1 cellular context compared by ENCODE assay signal in the genomic region with DNA sequence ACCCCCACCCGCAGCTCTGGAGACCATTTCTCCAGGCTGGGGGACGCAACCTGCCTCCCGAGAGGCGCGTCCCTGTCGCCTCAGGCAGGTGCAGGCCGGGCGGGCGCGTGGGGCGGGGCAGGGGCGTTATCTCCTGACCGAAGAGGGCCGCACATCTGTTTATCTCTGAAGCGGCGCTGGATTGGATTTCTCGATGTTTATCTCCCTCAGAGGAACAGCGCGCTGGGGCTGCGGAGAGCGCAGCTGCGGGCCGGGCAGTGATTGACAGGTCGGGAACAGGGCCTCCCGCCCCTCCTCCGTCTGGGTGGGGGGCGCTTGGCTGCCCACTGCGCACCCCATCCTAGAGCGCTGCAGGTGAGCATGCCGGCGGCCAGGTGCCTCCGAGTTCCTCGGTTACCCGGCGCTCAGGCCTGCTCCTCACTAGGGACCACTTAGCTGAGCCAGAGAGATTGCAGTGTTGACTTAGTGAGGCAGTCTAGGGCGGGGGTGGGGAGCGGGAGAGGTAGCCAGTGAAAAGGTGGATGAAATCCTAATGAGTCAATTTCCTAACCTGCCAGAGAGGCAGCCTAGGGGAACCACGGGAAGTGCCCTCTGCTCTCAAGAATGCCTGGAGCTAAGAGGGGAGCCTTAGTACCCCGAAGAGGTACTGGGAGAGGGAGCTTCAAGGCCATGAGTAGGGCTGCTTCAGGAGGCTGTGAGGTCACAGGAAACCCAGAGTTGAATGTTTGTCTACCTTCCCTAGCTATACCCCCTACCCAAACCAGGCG.
TF ChIP-seq lines count a peak whose summit lies in the region.

No MANE protein-coding gene starts in this region.

TF ChIP-seq in GM23338, 12 proteins besides CTCF, POLR2A, EP300 and RAD21:
- TF ChIP-seq, protein P1, sequence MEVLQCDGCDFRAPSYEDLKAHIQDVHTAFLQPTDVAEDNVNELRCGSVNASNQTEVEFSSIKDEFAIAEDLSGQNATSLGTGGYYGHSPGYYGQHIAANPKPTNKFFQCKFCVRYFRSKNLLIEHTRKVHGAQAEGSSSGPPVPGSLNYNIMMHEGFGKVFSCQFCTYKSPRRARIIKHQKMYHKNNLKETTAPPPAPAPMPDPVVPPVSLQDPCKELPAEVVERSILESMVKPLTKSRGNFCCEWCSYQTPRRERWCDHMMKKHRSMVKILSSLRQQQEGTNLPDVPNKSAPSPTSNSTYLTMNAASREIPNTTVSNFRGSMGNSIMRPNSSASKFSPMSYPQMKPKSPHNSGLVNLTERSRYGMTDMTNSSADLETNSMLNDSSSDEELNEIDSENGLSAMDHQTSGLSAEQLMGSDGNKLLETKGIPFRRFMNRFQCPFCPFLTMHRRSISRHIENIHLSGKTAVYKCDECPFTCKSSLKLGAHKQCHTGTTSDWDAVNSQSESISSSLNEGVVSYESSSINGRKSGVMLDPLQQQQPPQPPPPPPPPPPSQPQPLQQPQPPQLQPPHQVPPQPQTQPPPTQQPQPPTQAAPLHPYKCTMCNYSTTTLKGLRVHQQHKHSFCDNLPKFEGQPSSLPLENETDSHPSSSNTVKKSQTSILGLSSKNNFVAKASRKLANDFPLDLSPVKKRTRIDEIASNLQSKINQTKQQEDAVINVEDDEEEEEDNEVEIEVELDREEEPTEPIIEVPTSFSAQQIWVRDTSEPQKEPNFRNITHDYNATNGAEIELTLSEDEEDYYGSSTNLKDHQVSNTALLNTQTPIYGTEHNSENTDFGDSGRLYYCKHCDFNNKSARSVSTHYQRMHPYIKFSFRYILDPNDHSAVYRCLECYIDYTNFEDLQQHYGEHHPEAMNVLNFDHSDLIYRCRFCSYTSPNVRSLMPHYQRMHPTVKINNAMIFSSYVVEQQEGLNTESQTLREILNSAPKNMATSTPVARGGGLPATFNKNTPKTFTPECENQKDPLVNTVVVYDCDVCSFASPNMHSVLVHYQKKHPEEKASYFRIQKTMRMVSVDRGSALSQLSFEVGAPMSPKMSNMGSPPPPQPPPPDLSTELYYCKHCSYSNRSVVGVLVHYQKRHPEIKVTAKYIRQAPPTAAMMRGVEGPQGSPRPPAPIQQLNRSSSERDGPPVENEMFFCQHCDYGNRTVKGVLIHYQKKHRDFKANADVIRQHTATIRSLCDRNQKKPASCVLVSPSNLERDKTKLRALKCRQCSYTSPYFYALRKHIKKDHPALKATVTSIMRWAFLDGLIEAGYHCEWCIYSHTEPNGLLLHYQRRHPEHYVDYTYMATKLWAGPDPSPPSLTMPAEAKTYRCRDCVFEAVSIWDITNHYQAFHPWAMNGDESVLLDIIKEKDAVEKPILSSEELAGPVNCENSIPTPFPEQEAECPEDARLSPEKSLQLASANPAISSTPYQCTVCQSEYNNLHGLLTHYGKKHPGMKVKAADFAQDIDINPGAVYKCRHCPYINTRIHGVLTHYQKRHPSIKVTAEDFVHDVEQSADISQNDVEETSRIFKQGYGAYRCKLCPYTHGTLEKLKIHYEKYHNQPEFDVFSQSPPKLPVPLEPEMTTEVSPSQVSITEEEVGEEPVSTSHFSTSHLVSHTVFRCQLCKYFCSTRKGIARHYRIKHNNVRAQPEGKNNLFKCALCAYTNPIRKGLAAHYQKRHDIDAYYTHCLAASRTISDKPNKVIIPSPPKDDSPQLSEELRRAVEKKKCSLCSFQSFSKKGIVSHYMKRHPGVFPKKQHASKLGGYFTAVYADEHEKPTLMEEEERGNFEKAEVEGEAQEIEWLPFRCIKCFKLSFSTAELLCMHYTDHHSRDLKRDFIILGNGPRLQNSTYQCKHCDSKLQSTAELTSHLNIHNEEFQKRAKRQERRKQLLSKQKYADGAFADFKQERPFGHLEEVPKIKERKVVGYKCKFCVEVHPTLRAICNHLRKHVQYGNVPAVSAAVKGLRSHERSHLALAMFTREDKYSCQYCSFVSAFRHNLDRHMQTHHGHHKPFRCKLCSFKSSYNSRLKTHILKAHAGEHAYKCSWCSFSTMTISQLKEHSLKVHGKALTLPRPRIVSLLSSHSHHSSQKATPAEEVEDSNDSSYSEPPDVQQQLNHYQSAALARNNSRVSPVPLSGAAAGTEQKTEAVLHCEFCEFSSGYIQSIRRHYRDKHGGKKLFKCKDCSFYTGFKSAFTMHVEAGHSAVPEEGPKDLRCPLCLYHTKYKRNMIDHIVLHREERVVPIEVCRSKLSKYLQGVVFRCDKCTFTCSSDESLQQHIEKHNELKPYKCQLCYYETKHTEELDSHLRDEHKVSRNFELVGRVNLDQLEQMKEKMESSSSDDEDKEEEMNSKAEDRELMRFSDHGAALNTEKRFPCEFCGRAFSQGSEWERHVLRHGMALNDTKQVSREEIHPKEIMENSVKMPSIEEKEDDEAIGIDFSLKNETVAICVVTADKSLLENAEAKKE (CRISPR knock-in tag; IDR thresholded peaks at IDR 0.05): no peak
- TF ChIP-seq EZH2 (IDR thresholded peaks at IDR 0.05; ENCODE audit: low read depth, unreplicated experiment): peak; percentile 18
